14 cellular contexts compared by ENCODE assay signal in genomic region chr3:101928890-101929289, GRCh38.
DNase-seq lines count a peak whose midpoint lies in the region; ATAC-seq and TF ChIP-seq lines count a peak whose summit lies in the region.
"Had no signal": no experiment of that assay in that cellular context is flagged by ENCODE, and none has a peak within 500 bp of the region (broad histone marks: within the 10 kb centered on the region; RNA-seq: fewer than 3 reads in every experiment).

No MANE protein-coding gene starts in this region.

- H3K4me1 ChIP-seq in Panc1 (ENCODE audit: control insufficient read depth, insufficient read depth, low read length): 0 out of 2 replicates have a peak, but pooled peaks cover 4% of the 10 kb centered on the region
- H3K4me1 ChIP-seq in vagina: no peaks in the 10 kb centered on the region
- H3K4me1 ChIP-seq: lower lobe of right lung had no signal

- peaks cover 3% of the 10 kb centered on the region for H3K9me3 Mint-ChIP-seq in Calu3 (ENCODE audit: low read depth, unreplicated experiment)

- CTCF ChIA-PET in Calu3 (lab: Charles Lee): interaction anchor here (0.6 kb wide), 1 partner anchor 132 kb away, joined by 3 read pairs; no protein-coding TSS in a partner anchor
- CTCF ChIA-PET in Panc1 (lab: Charles Lee): no interaction called here

- BruUV-seq in Calu3 (replicated peaks; lab: Mats Ljungman, UMichigan) (no TSS peak), Panc1 (replicated peaks; lab: Mats Ljungman, UMichigan) (no TSS peak)

- H3K27ac Mint-ChIP-seq in Calu3 (ENCODE audit: unreplicated experiment): no peak overlapping the region

- H3K4me3 ChIP-seq in Panc1 (ENCODE audit: low read depth in 2 of 2, low read length in 2 of 2) (no peak overlapping the region), choroid plexus epithelial cell (ENCODE audit: low read depth, low read length) (no peak overlapping the region), vagina (no peak overlapping the region)
- H3K4me3 ChIP-seq: BLaER1 treated with 17β-estradiol and CSF1 and Interleukin-3, amounts not matched to agents 10 nM and 100 nM; coronary artery; lower lobe of right lung had no signal

- no peaks in the 10 kb centered on the region for H3K9me3 ChIP-seq in Panc1 (ENCODE audit: control insufficient read depth, insufficient read depth, low read depth, low read length)
- no peaks in the 10 kb centered on the region for H3K9me3 ChIP-seq in vagina
- H3K9me3 ChIP-seq: lower lobe of right lung had no signal

- H3K27me3 ChIP-seq in Panc1 (ENCODE audit: control insufficient read depth, insufficient read depth, low read length): no peaks in the 10 kb centered on the region
- H3K27me3 ChIP-seq in vagina: no peaks in the 10 kb centered on the region
- H3K27me3 ChIP-seq: BLaER1 treated with 17β-estradiol and CSF1 and Interleukin-3, amounts not matched to agents 10 nM and 100 nM had no signal

- peaks cover 14% of the 10 kb centered on the region for H3K36me3 Mint-ChIP-seq in Calu3 (ENCODE audit: insufficient read depth, unreplicated experiment)

- peaks cover 50% of the 10 kb centered on the region for H3K4me1 Mint-ChIP-seq in Calu3 (ENCODE audit: low read depth, unreplicated experiment)

- DNase-seq in Calu3: peak; percentile 35
- DNase-seq in Panc1 (ENCODE audit: low read depth, low spot score): peak; percentile 65
- peak; percentile 33 for DNase-seq in choroid plexus epithelial cell (ENCODE audit: low read depth)
- DNase-seq in myocyte (ENCODE audit: low read depth): peak; percentile 98
- DNase-seq in activated CD4-positive, alpha-beta T cell treated with anti-CD3 and anti-CD28 coated beads, Interleukin-2, amount 50 U/mL, for 4 hours: no peak
- DNase-seq in vagina (ENCODE audit: extremely low spot score in 2 of 2): no peak
- no peak for DNase-seq in dedifferentiated amniotic fluid mesenchymal stem cell (ENCODE audit: extremely low spot score)
- DNase-seq: activated naive CD4-positive, alpha-beta T cell treated with anti-CD3 and anti-CD28 coated beads, Interleukin-2, amount 50 U/mL, for 16 hours; lower lobe of right lung; NCI-H526 treated with DMSO at 0.1 percent for 48 hours; Right ventricle myocardium superior had no signal

- no peaks in the 10 kb centered on the region for H3K27me3 Mint-ChIP-seq in Calu3 (ENCODE audit: unreplicated experiment)

- TF ChIP-seq CTCF in Calu3 (IDR thresholded peaks at IDR 0.05; ENCODE audit: unreplicated experiment) (no peak), Panc1 (IDR thresholded peaks at IDR 0.05) (no peak), choroid plexus epithelial cell (conservative IDR thresholded peaks at IDR 0.05; ENCODE audit: low read depth, low read length) (no peak), vagina (IDR thresholded peaks at IDR 0.05) (no peak)

- H3K36me3 ChIP-seq in Panc1 (ENCODE audit: control insufficient read depth, insufficient read depth, low read length) (no peaks in the 10 kb centered on the region), vagina (no peaks in the 10 kb centered on the region)
- H3K36me3 ChIP-seq: BLaER1 treated with 17β-estradiol and CSF1 and Interleukin-3, amounts not matched to agents 10 nM and 100 nM; lower lobe of right lung had no signal

- H3K27ac ChIP-seq in Panc1 (ENCODE audit: low read length) (no peak overlapping the region), vagina (no peak overlapping the region)
- H3K27ac ChIP-seq: BLaER1 treated with 17β-estradiol and CSF1 and Interleukin-3, amounts not matched to agents 10 nM and 100 nM; coronary artery; lower lobe of right lung had no signal

- POLR2A ChIA-PET in Panc1 (lab: Charles Lee): no interaction called here

- H3K4me3 Mint-ChIP-seq in Calu3 (ENCODE audit: low read depth, unreplicated experiment): no peak overlapping the region

- intact Hi-C loops in Calu3 (cut with micrococcal nuclease; ENCODE audit: unreplicated experiment) (no loop called here), Panc1 (cut with micrococcal nuclease; ENCODE audit: unreplicated experiment) (no loop called here), vagina (cut with DNase I) (no loop called here)

- ATAC-seq in Panc1 (peak; percentile 64), HG03442 (IDR thresholded peaks at IDR 0.05; ENCODE audit: unreplicated experiment) (no peak)
- ATAC-seq: lower lobe of right lung had no signal

- in situ Hi-C loops in Panc1 (cut with HindIII; ENCODE audit: low pct_unique_long_range_greater_than_20kb, low sequenced_read_pairs): no loop called here

- no peak for TF ChIP-seq POLR2A in vagina (IDR thresholded peaks at IDR 0.05)

Comparison
In these comparisons a context has a peak if more than half of its experiments do, and no peak if none do; other contexts are left out.
1. DNase-seq: peak in Calu3 (single experiment), Panc1 (single experiment), choroid plexus epithelial cell (single experiment) and myocyte (single experiment); none in activated CD4-positive, alpha-beta T cell treated with anti-CD3 and anti-CD28 coated beads, Interleukin-2, amount 50 U/mL, for 4 hours (0 of 2), vagina (0 of 2) and dedifferentiated amniotic fluid mesenchymal stem cell (single experiment).